Comparison of ENCODE assay signal across 14 cellular contexts in genomic region chr2:215531284-215531683, GRCh38.
DNase-seq lines count a peak whose midpoint lies in the region; ATAC-seq and TF ChIP-seq lines count a peak whose summit lies in the region.
"Had no signal": no experiment of that assay in that cellular context is flagged by ENCODE, and none has a peak within 500 bp of the region (broad histone marks: within the 10 kb centered on the region; RNA-seq: fewer than 3 reads in every experiment).

No MANE protein-coding gene starts in this region.

- DNase-seq in AG10803 (ENCODE audit: low read depth) (peak; percentile 55), NCI-H460 (ENCODE audit: extremely low read depth, low read depth) (peak; percentile 42), dermis blood vessel endothelial cell (peak; percentile 83), HK-2 (ENCODE audit: unreplicated experiment) (no peak), left lobe of liver (ENCODE audit: low spot score) (no peak)
- DNase-seq in stimulated activated effector memory CD8-positive, alpha-beta T cell treated with anti-CD3 and anti-CD28 coated beads, Interleukin-12 subunit alpha, Interleukin-12 subunit beta, amount 100 ng/mL, for 72 hours (ENCODE audit: low spot score in 2 of 2) = no peak
- DNase-seq in stimulated activated CD4-positive, alpha-beta T cell treated with anti-CD3 and anti-CD28 coated beads, Interleukin-12 subunit alpha, Interleukin-12 subunit beta, amount 100 ng/mL, for 4 hours = no peak
- DNase-seq: activated CD4-positive, alpha-beta memory T cell treated with anti-CD3 and anti-CD28 coated beads, Interleukin-2, amount 10 ng/mL, durations not matched to agents 7 days and 5 days; activated effector memory CD4-positive, alpha-beta T cell treated with Interleukin-2 at 50 U/mL for 16 hours; DMS 273 treated with DMSO at 0.1 percent for 48 hours; NCI-H1436; NCI-H526 treated with DMSO at 0.1 percent for 48 hours had no signal

- peaks cover 30% of the 10 kb centered on the region for H3K4me1 ChIP-seq in mesodermal cell (ENCODE audit: control insufficient read depth, insufficient read depth, low read length, poor library complexity, severe bottlenecking)

- no peak for ATAC-seq in left lobe of liver
- ATAC-seq in stimulated activated effector memory CD8-positive, alpha-beta T cell treated with anti-CD3 and anti-CD28 coated beads, Interleukin-12 subunit alpha, Interleukin-12 subunit beta, amount 100 ng/mL, for 72 hours = no peak

- H3K36me3 Mint-ChIP-seq in stimulated activated effector memory CD8-positive, alpha-beta T cell treated with anti-CD3 and anti-CD28 coated beads, Interleukin-12 subunit alpha, Interleukin-12 subunit beta, amount 100 ng/mL, for 72 hours = no peaks in the 10 kb centered on the region

- no peaks in the 10 kb centered on the region for H3K36me3 ChIP-seq in mesodermal cell (ENCODE audit: control insufficient read depth, insufficient read depth, low read length)

- H3K9me3 ChIP-seq in mesodermal cell (ENCODE audit: control insufficient read depth, low read length) = peaks cover 21% of the 10 kb centered on the region

- 100% methylated on average over 1 of the region's 5 CpGs; no CpG with 5 or more reads in 1 of the 2 experiments for WGBS in mesodermal cell (ENCODE audit: insufficient coverage in 2 of 2), 2 experiments

- no peak for TF ChIP-seq CTCF in AG10803 (conservative IDR thresholded peaks at IDR 0.05; ENCODE audit: low read length)

- H3K27ac ChIP-seq in mesodermal cell (ENCODE audit: low read depth, low read length, severe bottlenecking) = peak overlapping the region; percentile 50

- peaks cover 4% of the 10 kb centered on the region for H3K9me3 Mint-ChIP-seq in stimulated activated effector memory CD8-positive, alpha-beta T cell treated with anti-CD3 and anti-CD28 coated beads, Interleukin-12 subunit alpha, Interleukin-12 subunit beta, amount 100 ng/mL, for 72 hours
- H3K9me3 Mint-ChIP-seq: activated CD4-positive, alpha-beta memory T cell treated with anti-CD3 and anti-CD28 coated beads, Interleukin-2, amount 10 ng/mL, durations not matched to agents 7 days and 5 days had no signal

- no peak overlapping the region for H3K27ac Mint-ChIP-seq in stimulated activated effector memory CD8-positive, alpha-beta T cell treated with anti-CD3 and anti-CD28 coated beads, Interleukin-12 subunit alpha, Interleukin-12 subunit beta, amount 100 ng/mL, for 72 hours
- H3K27ac Mint-ChIP-seq: activated CD4-positive, alpha-beta memory T cell treated with anti-CD3 and anti-CD28 coated beads, Interleukin-2, amount 10 ng/mL, durations not matched to agents 7 days and 5 days; IgD-negative memory B cell had no signal

- no peak overlapping the region for H3K4me3 ChIP-seq in AG10803 (ENCODE audit: low read length)
- no peak overlapping the region for H3K4me3 ChIP-seq in mesodermal cell (ENCODE audit: extremely low read depth, insufficient read depth, low read length, poor library complexity, severe bottlenecking)

- no peak overlapping the region for H3K4me3 Mint-ChIP-seq in stimulated activated effector memory CD8-positive, alpha-beta T cell treated with anti-CD3 and anti-CD28 coated beads, Interleukin-12 subunit alpha, Interleukin-12 subunit beta, amount 100 ng/mL, for 72 hours
- H3K4me3 Mint-ChIP-seq: activated CD4-positive, alpha-beta memory T cell treated with anti-CD3 and anti-CD28 coated beads, Interleukin-2, amount 10 ng/mL, durations not matched to agents 7 days and 5 days; IgD-negative memory B cell had no signal

- no peaks in the 10 kb centered on the region for H3K4me1 Mint-ChIP-seq in stimulated activated effector memory CD8-positive, alpha-beta T cell treated with anti-CD3 and anti-CD28 coated beads, Interleukin-12 subunit alpha, Interleukin-12 subunit beta, amount 100 ng/mL, for 72 hours
- H3K4me1 Mint-ChIP-seq: activated CD4-positive, alpha-beta memory T cell treated with anti-CD3 and anti-CD28 coated beads, Interleukin-2, amount 10 ng/mL, durations not matched to agents 7 days and 5 days; IgD-negative memory B cell had no signal

Comparison
In these comparisons a context has a peak if more than half of its experiments do, and no peak if none do; other contexts are left out.
1. DNase-seq: peak in AG10803 (single experiment), NCI-H460 (single experiment) and dermis blood vessel endothelial cell (single experiment); none in HK-2 (single experiment), left lobe of liver (single experiment), stimulated activated effector memory CD8-positive, alpha-beta T cell treated with anti-CD3 and anti-CD28 coated beads, Interleukin-12 subunit alpha, Interleukin-12 subunit beta, amount 100 ng/mL, for 72 hours (0 of 2) and stimulated activated CD4-positive, alpha-beta T cell treated with anti-CD3 and anti-CD28 coated beads, Interleukin-12 subunit alpha, Interleukin-12 subunit beta, amount 100 ng/mL, for 4 hours (single experiment).